Comparison of ENCODE assay signal across 16 cellular contexts in genomic region chr3:40845447-40845846, GRCh38.
DNase-seq lines count a peak whose midpoint lies in the region; ATAC-seq and TF ChIP-seq lines count a peak whose summit lies in the region.
"Had no signal": no experiment of that assay in that cellular context is flagged by ENCODE, and none has a peak within 500 bp of the region (broad histone marks: within the 10 kb centered on the region; RNA-seq: fewer than 3 reads in every experiment).

No MANE protein-coding gene starts in this region.

- H3K27me3 Mint-ChIP-seq in activated CD8-positive, alpha-beta T cell treated with anti-CD3 and anti-CD28 coated beads, Interleukin-2, amount 10 ng/mL, durations not matched to agents 7 days and 5 days (ENCODE audit: low read depth): peaks cover under 1% of the 10 kb centered on the region
- H3K27me3 Mint-ChIP-seq in Caco-2 (ENCODE audit: insufficient read depth, unreplicated experiment): no peaks in the 10 kb centered on the region

- no peak overlapping the region for H4K8ac ChIP-seq in mesenchymal stem cell (ENCODE audit: low read length)

- no TSS peak for BruUV-seq in Caco-2 (replicated peaks; lab: Mats Ljungman, UMichigan)

- no peak overlapping the region for H3K14ac ChIP-seq in mesenchymal stem cell (ENCODE audit: low read length in 2 of 2)

- DNase-seq in M059J (ENCODE audit: low read depth): peak; percentile 39
- peak; percentile 55 for DNase-seq in RPMI7951 (ENCODE audit: low read depth)
- no peak for DNase-seq in mesenchymal stem cell
- DNase-seq in activated CD8-positive, alpha-beta T cell treated with anti-CD3 and anti-CD28 coated beads, Interleukin-2, amount 10 ng/mL, durations not matched to agents 7 days and 5 days: no peak
- DNase-seq in Caco-2: no peak
- DNase-seq: BE2C; CD4-positive, alpha-beta memory T cell; DMS153; DMS79 treated with DMSO at 0.1 percent for 48 hours; GDM1; HCEC 1CT; HFFc6; IMR-90 had no signal

- POLR2A ChIA-PET in activated CD8-positive, alpha-beta T cell treated with anti-CD3 and anti-CD28 coated beads, Interleukin-2, amount 10 ng/mL, durations not matched to agents 7 days and 5 days (lab: Charles Lee): no interaction called here
- POLR2A ChIA-PET in Caco-2 (lab: Charles Lee): no interaction called here

- no peak overlapping the region for H2BK5ac ChIP-seq in mesenchymal stem cell (ENCODE audit: low read depth, low read length, poor library complexity, severe bottlenecking)

- H2AFZ ChIP-seq in mesenchymal stem cell (ENCODE audit: low read depth, low read length): no peak overlapping the region

- H3K23ac ChIP-seq in mesenchymal stem cell (ENCODE audit: low read length in 2 of 2): no peak overlapping the region

- intact Hi-C loops in Caco-2 (cut with micrococcal nuclease; ENCODE audit: unreplicated experiment): loop anchor here (10.0 kb wide), 1 partner anchor 349 kb away; the partner anchor contains the start of gene CTNNB1

- no peaks in the 10 kb centered on the region for H3K36me3 Mint-ChIP-seq in activated CD8-positive, alpha-beta T cell treated with anti-CD3 and anti-CD28 coated beads, Interleukin-2, amount 10 ng/mL, durations not matched to agents 7 days and 5 days (ENCODE audit: low read depth)
- H3K36me3 Mint-ChIP-seq in Caco-2 (ENCODE audit: insufficient read depth, unreplicated experiment): no peaks in the 10 kb centered on the region
- H3K36me3 Mint-ChIP-seq: CD4-positive, alpha-beta memory T cell had no signal

- no peak overlapping the region for H2BK12ac ChIP-seq in mesenchymal stem cell (ENCODE audit: low read length in 2 of 2)

- peaks cover 5% of the 10 kb centered on the region for H3K4me1 ChIP-seq in mesenchymal stem cell (ENCODE audit: control insufficient read depth, insufficient read depth, low read depth, low read length)
- H3K4me1 ChIP-seq in Caco-2: 0 out of 2 replicates have a peak, but pooled peaks cover 7% of the 10 kb centered on the region
- H3K4me1 ChIP-seq: A549, BE2C had no signal

- H3K4me3 ChIP-seq in mesenchymal stem cell (ENCODE audit: insufficient read depth in 1 of 2, low read depth in 1 of 2, low read length in 2 of 2): no peak overlapping the region
- no peak overlapping the region for H3K4me3 ChIP-seq in Caco-2 (ENCODE audit: low read depth, low read length)
- H3K4me3 ChIP-seq: A549 had no signal

- WGBS in mesenchymal stem cell: 100% methylated on average over 1 of the region's 1 CpG

- no peak overlapping the region for H3K4me3 Mint-ChIP-seq in activated CD8-positive, alpha-beta T cell treated with anti-CD3 and anti-CD28 coated beads, Interleukin-2, amount 10 ng/mL, durations not matched to agents 7 days and 5 days
- H3K4me3 Mint-ChIP-seq in Caco-2 (ENCODE audit: unreplicated experiment): no peak overlapping the region
- H3K4me3 Mint-ChIP-seq: CD4-positive, alpha-beta memory T cell; HFFc6 had no signal

- CTCF ChIA-PET in activated CD8-positive, alpha-beta T cell treated with anti-CD3 and anti-CD28 coated beads, Interleukin-2, amount 10 ng/mL, durations not matched to agents 7 days and 5 days (lab: Charles Lee): no interaction called here
- CTCF ChIA-PET in Caco-2 (lab: Charles Lee): no interaction called here

- peak overlapping the region; percentile 40 for H2AK5ac ChIP-seq in mesenchymal stem cell (ENCODE audit: low read length, severe bottlenecking)

- TF ChIP-seq CTCF in Caco-2 (IDR thresholded peaks at IDR 0.05; ENCODE audit: insufficient read depth in 1 of 2, low read depth in 1 of 2, low read length in 1 of 2, severe bottlenecking in 1 of 2, unreplicated experiment in 1 of 2): no peak

- H3K18ac ChIP-seq in mesenchymal stem cell (ENCODE audit: low read depth in 1 of 2, low read length in 2 of 2): no peak overlapping the region

- H3K4ac ChIP-seq in mesenchymal stem cell (ENCODE audit: low read depth in 1 of 2, low read length in 2 of 2): no peak overlapping the region

- H4K91ac ChIP-seq in mesenchymal stem cell (ENCODE audit: low read length): no peak overlapping the region

- H3K9ac ChIP-seq in mesenchymal stem cell (ENCODE audit: low read length): no peak overlapping the region

- no peaks in the 10 kb centered on the region for H3K9me3 Mint-ChIP-seq in activated CD8-positive, alpha-beta T cell treated with anti-CD3 and anti-CD28 coated beads, Interleukin-2, amount 10 ng/mL, durations not matched to agents 7 days and 5 days (ENCODE audit: insufficient read depth)
- H3K9me3 Mint-ChIP-seq in Caco-2 (ENCODE audit: unreplicated experiment): no peaks in the 10 kb centered on the region

- peaks cover 10% of the 10 kb centered on the region for H3K9me3 ChIP-seq in mesenchymal stem cell (ENCODE audit: control insufficient read depth, low read length)
- no peaks in the 10 kb centered on the region for H3K9me3 ChIP-seq in Caco-2
- H3K9me3 ChIP-seq: A549, BE2C had no signal

- H2BK120ac ChIP-seq in mesenchymal stem cell (ENCODE audit: low read depth, low read length): no peak overlapping the region

- no peaks in the 10 kb centered on the region for H3K79me1 ChIP-seq in mesenchymal stem cell (replicated peaks; ENCODE audit: low read length, poor library complexity, severe bottlenecking)

- H2BK15ac ChIP-seq in mesenchymal stem cell (ENCODE audit: low read depth, poor library complexity, severe bottlenecking): no peak overlapping the region

- H3K36me3 ChIP-seq in mesenchymal stem cell (ENCODE audit: control insufficient read depth in 1 of 2, insufficient read depth in 2 of 2, low read depth in 1 of 2, low read length in 2 of 2) (no peaks in the 10 kb centered on the region), Caco-2 (ENCODE audit: control insufficient read depth, insufficient read depth, low read length) (no peaks in the 10 kb centered on the region)
- H3K36me3 ChIP-seq: BE2C had no signal

- H3K27ac ChIP-seq in mesenchymal stem cell (ENCODE audit: low read length, poor library complexity, severe bottlenecking): no peak overlapping the region
- H3K27ac ChIP-seq: A549, C4-2B had no signal

- H3K27ac Mint-ChIP-seq in activated CD8-positive, alpha-beta T cell treated with anti-CD3 and anti-CD28 coated beads, Interleukin-2, amount 10 ng/mL, durations not matched to agents 7 days and 5 days: no peak overlapping the region
- no peak overlapping the region for H3K27ac Mint-ChIP-seq in Caco-2 (ENCODE audit: unreplicated experiment)
- H3K27ac Mint-ChIP-seq: CD4-positive, alpha-beta memory T cell; HFFc6 had no signal

- no peak overlapping the region for H3K4me2 ChIP-seq in mesenchymal stem cell (ENCODE audit: low read length, poor library complexity, severe bottlenecking)
- H3K4me2 ChIP-seq: A549 had no signal

- no peaks in the 10 kb centered on the region for H3K4me1 Mint-ChIP-seq in activated CD8-positive, alpha-beta T cell treated with anti-CD3 and anti-CD28 coated beads, Interleukin-2, amount 10 ng/mL, durations not matched to agents 7 days and 5 days (ENCODE audit: low read depth)
- H3K4me1 Mint-ChIP-seq in Caco-2 (ENCODE audit: low read depth, unreplicated experiment): peaks cover 12% of the 10 kb centered on the region

- ATAC-seq in activated CD8-positive, alpha-beta T cell treated with anti-CD3 and anti-CD28 coated beads, Interleukin-2, amount 10 ng/mL, durations not matched to agents 7 days and 5 days: no peak
- no peak for ATAC-seq in HG03469 (IDR thresholded peaks at IDR 0.05; ENCODE audit: unreplicated experiment)
- ATAC-seq: A549 had no signal

- no peaks in the 10 kb centered on the region for H3K27me3 ChIP-seq in mesenchymal stem cell (ENCODE audit: control insufficient read depth in 1 of 2, insufficient read depth in 1 of 2, low read length in 2 of 2)
- H3K27me3 ChIP-seq in Caco-2 (replicated peaks; ENCODE audit: control insufficient read depth, insufficient read depth, low read length): no peaks in the 10 kb centered on the region
- H3K27me3 ChIP-seq: BE2C had no signal

Comparison
In these comparisons a context has a peak if more than half of its experiments do, and no peak if none do; other contexts are left out.
1. DNase-seq: peak in M059J (single experiment) and RPMI7951 (single experiment); none in mesenchymal stem cell (single experiment), activated CD8-positive, alpha-beta T cell treated with anti-CD3 and anti-CD28 coated beads, Interleukin-2, amount 10 ng/mL, durations not matched to agents 7 days and 5 days (single experiment) and Caco-2 (0 of 2).